Comparison of ENCODE assay signal across 1 cellular context in the genomic region with DNA sequence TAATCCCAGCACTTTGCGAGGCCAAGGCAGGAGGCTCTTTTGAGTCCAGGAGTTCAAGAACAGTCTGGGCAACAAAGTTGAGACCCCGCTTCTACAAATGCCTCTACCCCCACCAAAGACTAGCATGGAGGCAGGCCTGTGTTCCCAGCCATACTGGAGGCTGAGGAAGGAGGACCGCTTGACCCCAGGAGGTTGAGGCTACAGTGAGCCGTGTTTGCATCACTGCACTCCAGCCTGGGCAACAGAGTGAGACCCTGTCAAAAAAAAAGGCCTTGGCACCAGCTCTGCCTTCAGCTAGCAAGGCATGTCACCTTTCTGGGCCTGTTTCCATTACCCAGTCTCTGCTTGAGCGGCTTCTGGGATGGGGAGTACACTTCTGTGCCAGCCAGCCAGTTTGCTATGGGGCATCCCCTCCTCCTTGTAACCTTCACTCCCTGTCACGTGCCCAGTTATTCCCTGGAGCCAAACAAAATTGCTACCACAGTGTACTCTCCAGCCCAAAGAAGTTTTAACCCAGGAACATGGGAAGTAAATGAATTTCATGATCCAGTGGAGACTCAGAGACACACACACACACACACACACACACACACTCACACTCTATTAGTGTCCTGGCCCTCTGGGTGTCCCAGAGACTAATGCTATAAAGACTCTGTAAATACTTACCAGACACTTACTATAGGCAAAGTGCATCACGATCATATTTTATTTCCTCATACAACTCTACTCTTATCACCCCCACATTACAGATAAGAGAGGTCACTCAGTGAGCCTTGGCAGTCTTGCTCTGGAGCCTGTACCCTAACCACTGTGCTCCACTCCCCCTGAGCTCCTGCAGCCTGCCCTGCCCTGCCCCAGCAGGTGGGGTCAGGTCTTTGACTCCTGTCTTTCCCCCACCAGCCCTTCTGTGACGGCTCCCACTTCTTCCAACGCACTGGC.
TF ChIP-seq lines count a peak whose summit lies in the region.

No MANE protein-coding gene starts in this region.

TF ChIP-seq in HEK293, 187 proteins besides CTCF, POLR2A, EP300 and RAD21 (continued from another document):
- TF ChIP-seq, protein P1, sequence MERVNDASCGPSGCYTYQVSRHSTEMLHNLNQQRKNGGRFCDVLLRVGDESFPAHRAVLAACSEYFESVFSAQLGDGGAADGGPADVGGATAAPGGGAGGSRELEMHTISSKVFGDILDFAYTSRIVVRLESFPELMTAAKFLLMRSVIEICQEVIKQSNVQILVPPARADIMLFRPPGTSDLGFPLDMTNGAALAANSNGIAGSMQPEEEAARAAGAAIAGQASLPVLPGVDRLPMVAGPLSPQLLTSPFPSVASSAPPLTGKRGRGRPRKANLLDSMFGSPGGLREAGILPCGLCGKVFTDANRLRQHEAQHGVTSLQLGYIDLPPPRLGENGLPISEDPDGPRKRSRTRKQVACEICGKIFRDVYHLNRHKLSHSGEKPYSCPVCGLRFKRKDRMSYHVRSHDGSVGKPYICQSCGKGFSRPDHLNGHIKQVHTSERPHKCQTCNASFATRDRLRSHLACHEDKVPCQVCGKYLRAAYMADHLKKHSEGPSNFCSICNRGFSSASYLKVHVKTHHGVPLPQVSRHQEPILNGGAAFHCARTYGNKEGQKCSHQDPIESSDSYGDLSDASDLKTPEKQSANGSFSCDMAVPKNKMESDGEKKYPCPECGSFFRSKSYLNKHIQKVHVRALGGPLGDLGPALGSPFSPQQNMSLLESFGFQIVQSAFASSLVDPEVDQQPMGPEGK (tag by site-specific recombination; IDR thresholded peaks at IDR 0.05), result 0 out of 2 replicates have a peak, but pooled peaks have one; percentile 8
- TF ChIP-seq, protein P2, sequence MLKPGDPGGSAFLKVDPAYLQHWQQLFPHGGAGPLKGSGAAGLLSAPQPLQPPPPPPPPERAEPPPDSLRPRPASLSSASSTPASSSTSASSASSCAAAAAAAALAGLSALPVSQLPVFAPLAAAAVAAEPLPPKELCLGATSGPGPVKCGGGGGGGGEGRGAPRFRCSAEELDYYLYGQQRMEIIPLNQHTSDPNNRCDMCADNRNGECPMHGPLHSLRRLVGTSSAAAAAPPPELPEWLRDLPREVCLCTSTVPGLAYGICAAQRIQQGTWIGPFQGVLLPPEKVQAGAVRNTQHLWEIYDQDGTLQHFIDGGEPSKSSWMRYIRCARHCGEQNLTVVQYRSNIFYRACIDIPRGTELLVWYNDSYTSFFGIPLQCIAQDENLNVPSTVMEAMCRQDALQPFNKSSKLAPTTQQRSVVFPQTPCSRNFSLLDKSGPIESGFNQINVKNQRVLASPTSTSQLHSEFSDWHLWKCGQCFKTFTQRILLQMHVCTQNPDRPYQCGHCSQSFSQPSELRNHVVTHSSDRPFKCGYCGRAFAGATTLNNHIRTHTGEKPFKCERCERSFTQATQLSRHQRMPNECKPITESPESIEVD (tag by site-specific recombination; IDR thresholded peaks at IDR 0.05), result no peak
- TF ChIP-seq ZNF19 (tag by site-specific recombination; IDR thresholded peaks at IDR 0.05; ENCODE audit: low read depth) (no peak), ZNF239 (tag by site-specific recombination; IDR thresholded peaks at IDR 0.05) (no peak), PRDM1 (tag by site-specific recombination; IDR thresholded peaks at IDR 0.05) (no peak), ZNF561 (tag by site-specific recombination; IDR thresholded peaks at IDR 0.05; ENCODE audit: borderline replicate concordance) (no peak), ZNF138 (tag by site-specific recombination; IDR thresholded peaks at IDR 0.05; ENCODE audit: borderline replicate concordance) (no peak), ZNF335 (tag by site-specific recombination; conservative IDR thresholded peaks at IDR 0.05) (no peak), ZNF837 (tag by site-specific recombination; IDR thresholded peaks at IDR 0.05) (no peak), SCRT1 (tag by site-specific recombination; IDR thresholded peaks at IDR 0.05; ENCODE audit: borderline replicate concordance) (no peak), ZNF792 (tag by site-specific recombination; IDR thresholded peaks at IDR 0.05) (no peak), BCL11B (tag by site-specific recombination; IDR thresholded peaks at IDR 0.05; ENCODE audit: low read depth) (no peak), ZNF658 (tag by site-specific recombination; IDR thresholded peaks at IDR 0.05) (no peak), SP3 (tag by site-specific recombination; IDR thresholded peaks at IDR 0.05) (no peak), ZNF623 (tag by site-specific recombination; IDR thresholded peaks at IDR 0.05) (no peak), ZNF416 (tag by site-specific recombination; IDR thresholded peaks at IDR 0.05) (no peak), ZNF214 (tag by site-specific recombination; IDR thresholded peaks at IDR 0.05; ENCODE audit: borderline replicate concordance) (no peak), ZNF292 (tag by site-specific recombination; IDR thresholded peaks at IDR 0.05; ENCODE audit: borderline replicate concordance, low read depth) (no peak), ZNF112 (tag by site-specific recombination; IDR thresholded peaks at IDR 0.05) (no peak), ZNF157 (tag by site-specific recombination; IDR thresholded peaks at IDR 0.05) (no peak), WT1 (tag by site-specific recombination; IDR thresholded peaks at IDR 0.05) (no peak), ZNF324 (tag by site-specific recombination; IDR thresholded peaks at IDR 0.05) (no peak), ZNF121 (tag by site-specific recombination; IDR thresholded peaks at IDR 0.05) (peak; percentile 85), ZNF600 (tag by site-specific recombination; IDR thresholded peaks at IDR 0.05) (peak; percentile 41)
- TF ChIP-seq, protein P3, sequence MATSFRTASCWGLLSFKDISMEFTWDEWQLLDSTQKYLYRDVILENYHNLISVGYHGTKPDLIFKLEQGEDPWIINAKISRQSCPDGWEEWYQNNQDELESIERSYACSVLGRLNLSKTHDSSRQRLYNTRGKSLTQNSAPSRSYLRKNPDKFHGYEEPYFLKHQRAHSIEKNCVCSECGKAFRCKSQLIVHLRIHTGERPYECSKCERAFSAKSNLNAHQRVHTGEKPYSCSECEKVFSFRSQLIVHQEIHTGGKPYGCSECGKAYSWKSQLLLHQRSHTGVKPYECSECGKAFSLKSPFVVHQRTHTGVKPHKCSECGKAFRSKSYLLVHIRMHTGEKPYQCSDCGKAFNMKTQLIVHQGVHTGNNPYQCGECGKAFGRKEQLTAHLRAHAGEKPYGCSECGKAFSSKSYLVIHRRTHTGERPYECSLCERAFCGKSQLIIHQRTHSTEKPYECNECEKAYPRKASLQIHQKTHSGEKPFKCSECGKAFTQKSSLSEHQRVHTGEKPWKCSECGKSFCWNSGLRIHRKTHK (tag by site-specific recombination; IDR thresholded peaks at IDR 0.05), result no peak
- TF ChIP-seq, protein P4, sequence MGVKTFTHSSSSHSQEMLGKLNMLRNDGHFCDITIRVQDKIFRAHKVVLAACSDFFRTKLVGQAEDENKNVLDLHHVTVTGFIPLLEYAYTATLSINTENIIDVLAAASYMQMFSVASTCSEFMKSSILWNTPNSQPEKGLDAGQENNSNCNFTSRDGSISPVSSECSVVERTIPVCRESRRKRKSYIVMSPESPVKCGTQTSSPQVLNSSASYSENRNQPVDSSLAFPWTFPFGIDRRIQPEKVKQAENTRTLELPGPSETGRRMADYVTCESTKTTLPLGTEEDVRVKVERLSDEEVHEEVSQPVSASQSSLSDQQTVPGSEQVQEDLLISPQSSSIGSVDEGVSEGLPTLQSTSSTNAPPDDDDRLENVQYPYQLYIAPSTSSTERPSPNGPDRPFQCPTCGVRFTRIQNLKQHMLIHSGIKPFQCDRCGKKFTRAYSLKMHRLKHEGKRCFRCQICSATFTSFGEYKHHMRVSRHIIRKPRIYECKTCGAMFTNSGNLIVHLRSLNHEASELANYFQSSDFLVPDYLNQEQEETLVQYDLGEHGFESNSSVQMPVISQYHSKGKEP (tag by site-specific recombination; IDR thresholded peaks at IDR 0.05), result no peak
- TF ChIP-seq, protein P5, sequence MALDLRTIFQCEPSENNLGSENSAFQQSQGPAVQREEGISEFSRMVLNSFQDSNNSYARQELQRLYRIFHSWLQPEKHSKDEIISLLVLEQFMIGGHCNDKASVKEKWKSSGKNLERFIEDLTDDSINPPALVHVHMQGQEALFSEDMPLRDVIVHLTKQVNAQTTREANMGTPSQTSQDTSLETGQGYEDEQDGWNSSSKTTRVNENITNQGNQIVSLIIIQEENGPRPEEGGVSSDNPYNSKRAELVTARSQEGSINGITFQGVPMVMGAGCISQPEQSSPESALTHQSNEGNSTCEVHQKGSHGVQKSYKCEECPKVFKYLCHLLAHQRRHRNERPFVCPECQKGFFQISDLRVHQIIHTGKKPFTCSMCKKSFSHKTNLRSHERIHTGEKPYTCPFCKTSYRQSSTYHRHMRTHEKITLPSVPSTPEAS (tag by site-specific recombination; IDR thresholded peaks at IDR 0.05), result peak; percentile 54; the same call in 1 of the 2 replicates
- TF ChIP-seq, protein P6, sequence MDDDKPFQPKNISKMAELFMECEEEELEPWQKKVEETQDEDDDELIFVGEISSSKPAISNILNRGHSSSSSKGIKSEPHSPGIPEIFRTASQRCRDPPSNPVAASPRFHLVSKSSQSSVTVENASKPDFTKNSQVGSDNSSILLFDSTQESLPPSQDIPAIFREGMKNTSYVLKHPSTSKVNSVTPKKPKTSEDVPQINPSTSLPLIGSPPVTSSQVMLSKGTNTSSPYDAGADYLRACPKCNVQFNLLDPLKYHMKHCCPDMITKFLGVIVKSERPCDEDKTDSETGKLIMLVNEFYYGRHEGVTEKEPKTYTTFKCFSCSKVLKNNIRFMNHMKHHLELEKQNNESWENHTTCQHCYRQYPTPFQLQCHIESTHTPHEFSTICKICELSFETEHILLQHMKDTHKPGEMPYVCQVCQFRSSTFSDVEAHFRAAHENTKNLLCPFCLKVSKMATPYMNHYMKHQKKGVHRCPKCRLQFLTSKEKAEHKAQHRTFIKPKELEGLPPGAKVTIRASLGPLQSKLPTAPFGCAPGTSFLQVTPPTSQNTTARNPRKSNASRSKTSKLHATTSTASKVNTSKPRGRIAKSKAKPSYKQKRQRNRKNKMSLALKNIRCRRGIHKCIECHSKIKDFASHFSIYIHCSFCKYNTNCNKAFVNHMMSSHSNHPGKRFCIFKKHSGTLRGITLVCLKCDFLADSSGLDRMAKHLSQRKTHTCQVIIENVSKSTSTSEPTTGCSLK (tag by site-specific recombination; IDR thresholded peaks at IDR 0.05), result no peak
- TF ChIP-seq, protein P7, sequence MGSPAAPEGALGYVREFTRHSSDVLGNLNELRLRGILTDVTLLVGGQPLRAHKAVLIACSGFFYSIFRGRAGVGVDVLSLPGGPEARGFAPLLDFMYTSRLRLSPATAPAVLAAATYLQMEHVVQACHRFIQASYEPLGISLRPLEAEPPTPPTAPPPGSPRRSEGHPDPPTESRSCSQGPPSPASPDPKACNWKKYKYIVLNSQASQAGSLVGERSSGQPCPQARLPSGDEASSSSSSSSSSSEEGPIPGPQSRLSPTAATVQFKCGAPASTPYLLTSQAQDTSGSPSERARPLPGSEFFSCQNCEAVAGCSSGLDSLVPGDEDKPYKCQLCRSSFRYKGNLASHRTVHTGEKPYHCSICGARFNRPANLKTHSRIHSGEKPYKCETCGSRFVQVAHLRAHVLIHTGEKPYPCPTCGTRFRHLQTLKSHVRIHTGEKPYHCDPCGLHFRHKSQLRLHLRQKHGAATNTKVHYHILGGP (tag by site-specific recombination; IDR thresholded peaks at IDR 0.05), result no peak
